13 cellular contexts compared by ENCODE assay signal in the genomic region with DNA sequence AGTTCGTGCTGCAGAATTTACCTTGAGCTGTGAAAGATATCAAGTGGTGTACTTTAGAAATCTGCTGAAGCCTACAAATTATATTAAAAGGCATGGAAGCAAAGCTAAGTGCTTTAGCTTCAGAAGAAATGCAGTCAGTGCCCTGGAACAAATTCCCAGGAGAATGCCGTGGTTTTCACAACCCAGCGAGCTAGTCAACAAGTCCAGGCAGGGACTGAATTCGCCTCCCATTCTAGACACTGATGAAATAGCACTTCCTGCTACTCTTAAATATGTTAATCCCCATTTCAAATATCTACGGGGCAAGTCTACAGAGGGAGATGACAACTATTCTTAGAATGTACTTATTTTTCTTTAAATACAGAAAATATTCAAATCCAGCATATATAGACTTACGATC.
DNase-seq lines count a peak whose midpoint lies in the region; ATAC-seq and TF ChIP-seq lines count a peak whose summit lies in the region.
"Had no signal": no experiment of that assay in that cellular context is flagged by ENCODE, and none has a peak within 500 bp of the region (broad histone marks: within the 10 kb centered on the region; RNA-seq: fewer than 3 reads in every experiment).

No MANE protein-coding gene starts in this region.

- DNase-seq in DMS153 (lab: John Stamatoyannopoulos, UW), result peak; percentile 34
- peak; percentile 65 for DNase-seq in NCI-H1436 treated with DMSO at 0.1 percent for 48 hours (lab: John Stamatoyannopoulos, UW)
- peak; percentile 77 for DNase-seq in MCF 10A (ENCODE audit: unreplicated experiment)
- DNase-seq in mesendoderm, result peak; percentile 11
- no peak for DNase-seq in activated CD4-positive, alpha-beta T cell treated with anti-CD3 and anti-CD28 coated beads for 1 hour
- DNase-seq in occipital lobe (lab: John Stamatoyannopoulos, UW), result no peak
- DNase-seq in OCI-M2 (lab: John Stamatoyannopoulos, UW; ENCODE audit: unreplicated experiment), result no peak
- DNase-seq: activated CD4-positive, alpha-beta T cell treated with anti-CD3 and anti-CD28 coated beads for 36 hours; activated effector memory CD4-positive, alpha-beta T cell treated with anti-CD3 and anti-CD28 coated beads, Interleukin-2, amount 50 U/mL, for 16 hours; aorta; Caco-2 had no signal

- H3K4ac ChIP-seq in mesendoderm (ENCODE audit: low read depth, low read length), result no peak overlapping the region

- POLR2A ChIA-PET in MCF 10A (lab: Yijun Ruan, JAX), result interaction anchor here (0.7 to 1.8 kb wide), 5 partner anchors 12 to 581 kb away, joined by 3 to 6 read pairs (median 3); no protein-coding TSS in a partner anchor

- no peaks in the 10 kb centered on the region for H3K27me3 ChIP-seq in mesendoderm (ENCODE audit: insufficient read depth, low read length, poor library complexity)

- no peak overlapping the region for H3K23ac ChIP-seq in mesendoderm (ENCODE audit: low read length)

- no peak overlapping the region for H3K9ac ChIP-seq in mesendoderm (ENCODE audit: low read length)

- no peaks in the 10 kb centered on the region for H3K27me3 Mint-ChIP-seq in MCF 10A (ENCODE audit: insufficient read depth, unreplicated experiment)
- H3K27me3 Mint-ChIP-seq: activated CD4-positive, alpha-beta T cell treated with anti-CD3 and anti-CD28 coated beads for 36 hours had no signal

- peak overlapping the region; percentile 12 for H3K4me3 Mint-ChIP-seq in MCF 10A (ENCODE audit: unreplicated experiment)
- H3K4me3 Mint-ChIP-seq: activated CD4-positive, alpha-beta T cell treated with anti-CD3 and anti-CD28 coated beads for 36 hours had no signal

- H3K4me3 ChIP-seq in mesendoderm (ENCODE audit: low read length), result no peak overlapping the region

- no peaks in the 10 kb centered on the region for H3K79me1 ChIP-seq in mesendoderm (ENCODE audit: low read length)

- no peak overlapping the region for H4K5ac ChIP-seq in mesendoderm (ENCODE audit: low read length)

- WGBS in mesendoderm (ENCODE audit: extremely low coverage, insufficient coverage, low lambda C conversion rate), result no CpG with 5 or more reads among the region's 6 CpGs

- no peak overlapping the region for H4K8ac ChIP-seq in mesendoderm (ENCODE audit: low read depth, low read length)

- H2BK120ac ChIP-seq in mesendoderm (ENCODE audit: low read depth, low read length), result no peak overlapping the region

- BruUV-seq in MCF 10A (replicated peaks; lab: Mats Ljungman, UMichigan), result no TSS peak

- H2AK5ac ChIP-seq in mesendoderm (ENCODE audit: low read length), result no peak overlapping the region

- no peak overlapping the region for H2BK5ac ChIP-seq in mesendoderm (ENCODE audit: low read length)

- intact Hi-C loops in MCF 10A (cut with micrococcal nuclease), result no loop called here

- no peak for TF ChIP-seq CTCF in MCF 10A (IDR thresholded peaks at IDR 0.05; ENCODE audit: unreplicated experiment)

- peak overlapping the region; percentile 80 for H3K27ac Mint-ChIP-seq in MCF 10A (ENCODE audit: low read depth, unreplicated experiment)
- H3K27ac Mint-ChIP-seq: activated CD4-positive, alpha-beta T cell treated with anti-CD3 and anti-CD28 coated beads for 36 hours had no signal

- H3K36me3 Mint-ChIP-seq in MCF 10A (ENCODE audit: insufficient read depth, unreplicated experiment), result no peaks in the 10 kb centered on the region

- ATAC-seq in HG03354 (IDR thresholded peaks at IDR 0.05; ENCODE audit: poor library complexity, severe bottlenecking, unreplicated experiment), result no peak
- ATAC-seq: activated CD4-positive, alpha-beta T cell treated with anti-CD3 and anti-CD28 coated beads for 36 hours; sciatic nerve had no signal

- no peak overlapping the region for H3K56ac ChIP-seq in mesendoderm (ENCODE audit: low read length)

- H3K27ac ChIP-seq in mesendoderm (ENCODE audit: low read depth, low read length), result no peak overlapping the region

- no peaks in the 10 kb centered on the region for H3K4me1 ChIP-seq in mesendoderm (ENCODE audit: control insufficient read depth, low read depth, low read length)
- H3K4me1 ChIP-seq: Caco-2 had no signal

- H3K79me2 ChIP-seq in mesendoderm (ENCODE audit: control insufficient read depth, insufficient read depth, low read length), result no peaks in the 10 kb centered on the region

- H3K4me2 ChIP-seq in mesendoderm (ENCODE audit: low read length), result no peak overlapping the region

- H2BK15ac ChIP-seq in mesendoderm (replicated peaks; ENCODE audit: low read depth), result no peak overlapping the region

- H3K9me3 Mint-ChIP-seq in MCF 10A (ENCODE audit: unreplicated experiment), result peaks cover 7% of the 10 kb centered on the region

- no peak overlapping the region for H3K18ac ChIP-seq in mesendoderm (ENCODE audit: low read length)

- H3K4me1 Mint-ChIP-seq in MCF 10A (ENCODE audit: insufficient read depth, unreplicated experiment), result peaks cover 10% of the 10 kb centered on the region
- H3K4me1 Mint-ChIP-seq: activated CD4-positive, alpha-beta T cell treated with anti-CD3 and anti-CD28 coated beads for 36 hours had no signal

- H3K36me3 ChIP-seq in mesendoderm (ENCODE audit: control insufficient read depth, insufficient read depth, low read length), result no peaks in the 10 kb centered on the region

- CTCF ChIA-PET in MCF 10A (lab: Yijun Ruan, JAX), result interaction anchor here (0.6 to 2.2 kb wide), 10 partner anchors 10 to 1646 kb away, joined by 3 to 17 read pairs (median 5); no protein-coding TSS in a partner anchor

Comparison
In these comparisons a context has a peak if more than half of its experiments do, and no peak if none do; other contexts are left out.
1. DNase-seq: peak in DMS153 (single experiment), NCI-H1436 treated with DMSO at 0.1 percent for 48 hours (single experiment), MCF 10A (single experiment) and mesendoderm (single experiment); none in activated CD4-positive, alpha-beta T cell treated with anti-CD3 and anti-CD28 coated beads for 1 hour (single experiment), occipital lobe (single experiment) and OCI-M2 (single experiment).